Comparison of ENCODE assay signal across 26 cellular contexts in the genomic region with DNA sequence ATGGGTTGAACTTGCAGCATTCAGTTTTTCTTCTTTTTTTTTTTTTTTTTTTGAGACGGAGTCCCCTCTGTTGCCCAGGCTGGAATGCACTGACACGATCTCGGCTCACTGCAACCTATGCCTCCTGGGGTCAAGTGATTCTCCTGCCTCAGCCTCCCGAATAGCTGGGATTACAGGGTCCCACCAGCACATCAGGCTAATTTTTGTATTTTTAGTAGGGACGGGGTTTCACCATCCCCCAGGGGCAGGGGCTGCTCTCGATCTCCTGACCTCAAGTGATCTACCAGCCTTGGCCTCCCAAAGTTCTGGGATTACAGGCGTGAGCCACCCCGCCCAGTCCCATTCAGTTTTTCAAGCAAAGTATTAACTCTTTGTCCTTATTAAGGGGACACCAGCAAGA.
DNase-seq lines count a peak whose midpoint lies in the region; ATAC-seq and TF ChIP-seq lines count a peak whose summit lies in the region.
"Had no signal": no experiment of that assay in that cellular context is flagged by ENCODE, and none has a peak within 500 bp of the region (broad histone marks: within the 10 kb centered on the region; RNA-seq: fewer than 3 reads in every experiment).

No MANE protein-coding gene starts in this region.

- peaks cover 42% of the 10 kb centered on the region for H3K4me1 Mint-ChIP-seq in activated T-helper 2 cell treated with anti-CD3 and anti-CD28 coated beads, Interferon-gamma antibody, Interleukin-2, Interleukin-4, amounts not matched to agents 10 μg/mL and 5 μg/mL and 100 μg/mL, durations not matched to agents 14 hours and 24 hours and 36 hours (ENCODE audit: low read depth)

- no peaks in the 10 kb centered on the region for H3K9me3 Mint-ChIP-seq in activated T-helper 2 cell treated with anti-CD3 and anti-CD28 coated beads, Interferon-gamma antibody, Interleukin-2, Interleukin-4, amounts not matched to agents 10 μg/mL and 5 μg/mL and 100 μg/mL, durations not matched to agents 14 hours and 24 hours and 36 hours
- H3K9me3 Mint-ChIP-seq: activated naive CD4-positive, alpha-beta T cell treated with anti-CD3 and anti-CD28 coated beads, Interleukin-2, amount 10 ng/mL, durations not matched to agents 7 days and 5 days; dendritic cell treated with granulocyte-macrophage colony-stimulating factor and Interleukin-4, amounts not matched to agents 40 ng/mL and 50 ng/mL, for 4 days; memory B cell; naive B cell; stimulated activated effector memory CD8-positive, alpha-beta T cell treated with anti-CD3 and anti-CD28 coated beads, Interleukin-12 subunit alpha, Interleukin-12 subunit beta, amount 100 ng/mL, for 72 hours; T-cell had no signal

- 91 to 94% (median 93%) methylated on average over 8 of the region's 8 CpGs for WGBS in heart left ventricle, 4 donors
- 98% methylated on average over 8 of the region's 8 CpGs for WGBS in thymus

- no peak for TF ChIP-seq CTCF in heart left ventricle (IDR thresholded peaks at IDR 0.05)
- no peak for TF ChIP-seq CTCF in KMS-11 (conservative IDR thresholded peaks at IDR 0.05; ENCODE audit: low read depth, low read length)
- TF ChIP-seq CTCF in RWPE1 (conservative IDR thresholded peaks at IDR 0.05; ENCODE audit: low read depth), result no peak

- H3K27ac ChIP-seq in heart left ventricle, result no peak overlapping the region
- H3K27ac ChIP-seq in KMS-11, result peak overlapping the region; percentile 99
- peak overlapping the region; percentile 58 for H3K27ac ChIP-seq in RWPE1
- no peak overlapping the region for H3K27ac ChIP-seq in thymus (ENCODE audit: low read depth)

- H3K4me3 ChIP-seq in heart left ventricle (no peak overlapping the region), KMS-11 (IDR thresholded peaks at IDR 0.05; ENCODE audit: insufficient read depth, low read depth, low read length) (no peak overlapping the region), thymus (ENCODE audit: low read length) (peak overlapping the region; percentile 70)
- H3K4me3 ChIP-seq: skin epidermis had no signal

- no peak overlapping the region for H3K4me3 Mint-ChIP-seq in activated T-helper 2 cell treated with anti-CD3 and anti-CD28 coated beads, Interferon-gamma antibody, Interleukin-2, Interleukin-4, amounts not matched to agents 10 μg/mL and 5 μg/mL and 100 μg/mL, durations not matched to agents 14 hours and 24 hours and 36 hours (ENCODE audit: low read depth)
- H3K4me3 Mint-ChIP-seq: activated naive CD4-positive, alpha-beta T cell treated with anti-CD3 and anti-CD28 coated beads, Interleukin-2, amount 10 ng/mL, durations not matched to agents 7 days and 5 days; dendritic cell treated with granulocyte-macrophage colony-stimulating factor and Interleukin-4, amounts not matched to agents 40 ng/mL and 50 ng/mL, for 4 days; memory B cell; naive B cell; stimulated activated effector memory CD8-positive, alpha-beta T cell treated with anti-CD3 and anti-CD28 coated beads, Interleukin-12 subunit alpha, Interleukin-12 subunit beta, amount 100 ng/mL, for 72 hours; T-cell had no signal

- intact Hi-C loops in Right ventricle myocardium inferior (cut with DNase I) (loop anchor here (2.0 to 5.0 kb wide), 3 partner anchors 622 to 973 kb away; a partner anchor contains a TSS), heart left ventricle (cut with DNase I) (loop anchor here in 6 of 10 donors (5.0 to 10.0 kb wide), 7 partner anchors 347 to 1105 kb away; a partner anchor contains a TSS)
- intact Hi-C loops in activated T-helper 2 cell treated with anti-CD3 and anti-CD28 coated beads, Interferon-gamma antibody, Interleukin-2, Interleukin-4, amounts not matched to agents 10 μg/mL and 5 μg/mL and 100 μg/mL, durations not matched to agents 14 hours and 24 hours and 36 hours (cut with micrococcal nuclease), result loop anchor here (5.0 to 10.0 kb wide), 5 partner anchors 342 to 1735 kb away; a partner anchor contains a TSS

- H3K79me2 ChIP-seq in KMS-11 (ENCODE audit: insufficient read depth, low read depth), result peaks cover 67% of the 10 kb centered on the region

- no peaks in the 10 kb centered on the region for H3K27me3 ChIP-seq in heart left ventricle
- no peaks in the 10 kb centered on the region for H3K27me3 ChIP-seq in KMS-11 (ENCODE audit: insufficient read depth, low read depth)
- H3K27me3 ChIP-seq in thymus (ENCODE audit: control insufficient read depth, insufficient read depth), result no peaks in the 10 kb centered on the region

- DNase-seq in Right ventricle myocardium inferior (ENCODE audit: missing footprints) (peak; percentile 17), heart left ventricle (no peak), RWPE1 (ENCODE audit: low spot score) (no peak), NCI-H1105 (lab: John Stamatoyannopoulos, UW) (no peak), NOMO-1 (lab: John Stamatoyannopoulos, UW; ENCODE audit: unreplicated experiment in 2 of 2) (no peak)
- DNase-seq in activated T-helper 2 cell treated with anti-CD3 and anti-CD28 coated beads, Interferon-gamma antibody, Interleukin-2, Interleukin-4, amounts not matched to agents 10 μg/mL and 5 μg/mL and 100 μg/mL, durations not matched to agents 14 hours and 24 hours and 36 hours (ENCODE audit: low spot score), result no peak
- DNase-seq: activated CD4-positive, CD25-positive, alpha-beta regulatory T cell treated with anti-CD3 and anti-CD28 coated beads, Interleukin-2, amount 50 U/mL, for 72 hours; activated naive CD4-positive, alpha-beta T cell treated with anti-CD3 and anti-CD28 coated beads, Interleukin-2, amount 10 ng/mL, durations not matched to agents 7 days and 5 days; activated T-cell treated with anti-CD3 and anti-CD28 coated beads, Interleukin-2, amount 50 U/mL, for 48 hours; amygdala; DMS 273 treated with DMSO at 0.1 percent for 48 hours; GF-D8; GM23248; left cardiac atrium; naive B cell; NCI-H1930; NCI-H226; NCI-H82; stimulated activated CD4-positive, alpha-beta T cell treated with anti-CD3 and anti-CD28 coated beads, Interleukin-1b, Interleukin-23, amount 100 ng/mL, for 48 hours; T-cell had no signal

- ATAC-seq in Right ventricle myocardium inferior (no peak), heart left ventricle (no peak)
- ATAC-seq: left cardiac atrium; stimulated activated effector memory CD8-positive, alpha-beta T cell treated with anti-CD3 and anti-CD28 coated beads, Interleukin-12 subunit alpha, Interleukin-12 subunit beta, amount 100 ng/mL, for 72 hours; T-cell had no signal

- POLR2A ChIA-PET in RWPE1 (lab: Yijun Ruan, JAX; ENCODE audit: low non-redundant PET), result no interaction called here

- no peak for TF ChIP-seq POLR2A in heart left ventricle (IDR thresholded peaks at IDR 0.05)

- peak overlapping the region; percentile 94 for H3K4me2 ChIP-seq in KMS-11

- H3K9me3 ChIP-seq in heart left ventricle (no peaks in the 10 kb centered on the region), thymus (ENCODE audit: control insufficient read depth) (no peaks in the 10 kb centered on the region)

- H3K4me1 ChIP-seq in heart left ventricle (peaks cover 0 to 37% (median 13%) of the 10 kb centered on the region in 12 donors), KMS-11 (ENCODE audit: low read depth, poor library complexity, severe bottlenecking) (peaks cover 39% of the 10 kb centered on the region), thymus (ENCODE audit: control insufficient read depth, insufficient read depth, low read length) (peaks cover 11% of the 10 kb centered on the region)

- no peak overlapping the region for H3K27ac Mint-ChIP-seq in activated T-helper 2 cell treated with anti-CD3 and anti-CD28 coated beads, Interferon-gamma antibody, Interleukin-2, Interleukin-4, amounts not matched to agents 10 μg/mL and 5 μg/mL and 100 μg/mL, durations not matched to agents 14 hours and 24 hours and 36 hours
- H3K27ac Mint-ChIP-seq: activated naive CD4-positive, alpha-beta T cell treated with anti-CD3 and anti-CD28 coated beads, Interleukin-2, amount 10 ng/mL, durations not matched to agents 7 days and 5 days; dendritic cell treated with granulocyte-macrophage colony-stimulating factor and Interleukin-4, amounts not matched to agents 40 ng/mL and 50 ng/mL, for 4 days; memory B cell; naive B cell; stimulated activated effector memory CD8-positive, alpha-beta T cell treated with anti-CD3 and anti-CD28 coated beads, Interleukin-12 subunit alpha, Interleukin-12 subunit beta, amount 100 ng/mL, for 72 hours had no signal

- peak overlapping the region; percentile 100 for H3K9ac ChIP-seq in KMS-11

- no peaks in the 10 kb centered on the region for H3K27me3 Mint-ChIP-seq in activated T-helper 2 cell treated with anti-CD3 and anti-CD28 coated beads, Interferon-gamma antibody, Interleukin-2, Interleukin-4, amounts not matched to agents 10 μg/mL and 5 μg/mL and 100 μg/mL, durations not matched to agents 14 hours and 24 hours and 36 hours (ENCODE audit: low read depth)
- H3K27me3 Mint-ChIP-seq: memory B cell, naive B cell, T-cell had no signal

- CTCF ChIA-PET in RWPE1 (lab: Yijun Ruan, JAX), result no interaction called here

- H2AFZ ChIP-seq in KMS-11 (ENCODE audit: low read depth), result no peak overlapping the region

- H4K20me1 ChIP-seq in KMS-11 (ENCODE audit: insufficient read depth), result no peaks in the 10 kb centered on the region

- H3K36me3 ChIP-seq in heart left ventricle, result no peaks in the 10 kb centered on the region
- H3K36me3 ChIP-seq in KMS-11 (ENCODE audit: insufficient read depth), result no peaks in the 10 kb centered on the region
- H3K36me3 ChIP-seq in thymus (ENCODE audit: control insufficient read depth, insufficient read depth), result no peaks in the 10 kb centered on the region

- H3K36me3 Mint-ChIP-seq in activated T-helper 2 cell treated with anti-CD3 and anti-CD28 coated beads, Interferon-gamma antibody, Interleukin-2, Interleukin-4, amounts not matched to agents 10 μg/mL and 5 μg/mL and 100 μg/mL, durations not matched to agents 14 hours and 24 hours and 36 hours (ENCODE audit: low read depth), result no peaks in the 10 kb centered on the region
- H3K36me3 Mint-ChIP-seq: memory B cell; naive B cell; stimulated activated effector memory CD8-positive, alpha-beta T cell treated with anti-CD3 and anti-CD28 coated beads, Interleukin-12 subunit alpha, Interleukin-12 subunit beta, amount 100 ng/mL, for 72 hours; T-cell had no signal

Comparison
In these comparisons a context has a peak if more than half of its experiments do, and no peak if none do; other contexts are left out.
1. H3K27ac ChIP-seq: peak in KMS-11 (single experiment) and RWPE1 (single experiment); none in heart left ventricle (0 of 12) and thymus (single experiment).